Comparison of ENCODE assay signal across 17 cellular contexts in genomic region chr11:1440066-1440465, GRCh38.
"Had no signal": no experiment of that assay in that cellular context is flagged by ENCODE, and none has a peak within 500 bp of the region (broad histone marks: within the 10 kb centered on the region; RNA-seq: fewer than 3 reads in every experiment).

No MANE protein-coding gene starts in this region.

- H3K27ac ChIP-seq: colonic mucosa, esophagus muscularis mucosa, foreskin keratinocyte, gastroesophageal sphincter, heart right ventricle, left lung, lower lobe of right lung had no signal

- H3K9me3 ChIP-seq: colonic mucosa, esophagus muscularis mucosa, gastroesophageal sphincter, heart right ventricle, left lung, lower lobe of right lung, mucosa of descending colon had no signal

- H3K9me3 Mint-ChIP-seq: dendritic cell treated with granulocyte-macrophage colony-stimulating factor and Interleukin-4, amounts not matched to agents 40 ng/mL and 50 ng/mL, for 4 days; effector memory CD8-positive, alpha-beta T cell; mesothelial cell of epicardium; naive B cell had no signal

- H3K36me3 Mint-ChIP-seq: mesothelial cell of epicardium, naive B cell had no signal

- H3K27me3 ChIP-seq: colonic mucosa had no signal

- H3K4me1 Mint-ChIP-seq: naive B cell had no signal

- H3K4me1 ChIP-seq: colonic mucosa, foreskin keratinocyte, left lung, lower lobe of right lung had no signal

- DNase-seq: colonic mucosa; cortex of kidney; effector CD8-positive, alpha-beta T cell; effector memory CD8-positive, alpha-beta T cell; foreskin keratinocyte; heart right ventricle; hippocampal formation; left cardiac atrium; left lung; left ventricle myocardium superior; lower lobe of right lung; mucosa of descending colon; naive B cell had no signal

- H3K4me3 ChIP-seq: colonic mucosa, esophagus muscularis mucosa, gastroesophageal sphincter, heart right ventricle, left lung, lower lobe of right lung, mucosa of descending colon had no signal

- H3K27ac Mint-ChIP-seq: dendritic cell treated with granulocyte-macrophage colony-stimulating factor and Interleukin-4, amounts not matched to agents 40 ng/mL and 50 ng/mL, for 4 days; mesothelial cell of epicardium had no signal

- H3K36me3 ChIP-seq: colonic mucosa, esophagus muscularis mucosa, gastroesophageal sphincter, heart right ventricle, left lung, lower lobe of right lung had no signal

- ATAC-seq: effector memory CD8-positive, alpha-beta T cell; foreskin keratinocyte; gastroesophageal sphincter; heart right ventricle; left cardiac atrium; left lung; left ventricle myocardium superior; lower lobe of right lung; mucosa of descending colon had no signal

- H3K4me3 Mint-ChIP-seq: dendritic cell treated with granulocyte-macrophage colony-stimulating factor and Interleukin-4, amounts not matched to agents 40 ng/mL and 50 ng/mL, for 4 days; effector memory CD8-positive, alpha-beta T cell; mesothelial cell of epicardium; naive B cell had no signal

- H3K27me3 Mint-ChIP-seq: dendritic cell treated with granulocyte-macrophage colony-stimulating factor and Interleukin-4, amounts not matched to agents 40 ng/mL and 50 ng/mL, for 4 days had no signal
